Comparison of ENCODE assay signal across 8 cellular contexts in genomic region chr11:95788921-95789505, GRCh38. TPM values are rescaled to one million over a fixed set of nuclear protein-coding genes. Genes with fewer than 3 reads are reported as not detected.
A peak's percentile ranks its signal among the peaks of the same experiment; 100 is the strongest.
DNase-seq lines count a peak whose midpoint lies in the region; ATAC-seq, FAIRE-seq and TF ChIP-seq lines count a peak whose summit lies in the region.

No MANE protein-coding gene starts in this region.

- peak; percentile 3 for ATAC-seq in GM21723 (IDR thresholded peaks at IDR 0.05; ENCODE audit: unreplicated experiment)
- ATAC-seq in esophagus mucosa = no peak

- peaks cover 58% of the 10 kb centered on the region for H3K36me3 Mint-ChIP-seq in Caco-2 (ENCODE audit: insufficient read depth, unreplicated experiment)

- no peaks in the 10 kb centered on the region for H3K27me3 ChIP-seq in Caco-2 (replicated peaks; ENCODE audit: control insufficient read depth, insufficient read depth, low read length)
- no peaks in the 10 kb centered on the region for H3K27me3 ChIP-seq in OCI-LY3 (ENCODE audit: low read depth, low read length)
- no peaks in the 10 kb centered on the region for H3K27me3 ChIP-seq in ascending aorta
- H3K27me3 ChIP-seq in iPS DF 6.9 (ENCODE audit: control insufficient read depth, insufficient read depth, low read length) = no peaks in the 10 kb centered on the region
- no peaks in the 10 kb centered on the region for H3K27me3 ChIP-seq in small intestine (ENCODE audit: control insufficient read depth in 2 of 2, insufficient read depth in 2 of 2, low read length in 2 of 2)

- peak overlapping the region; percentile 89 for H3K4me2 ChIP-seq in OCI-LY3 (ENCODE audit: low read length)

- H3K4me3 ChIP-seq in Caco-2 (ENCODE audit: low read depth, low read length) = peak overlapping the region; percentile 72
- H3K4me3 ChIP-seq in OCI-LY3 (ENCODE audit: low read length) = peak overlapping the region; percentile 94
- peak overlapping the region; percentile 95 to 98 for H3K4me3 ChIP-seq in ascending aorta
- H3K4me3 ChIP-seq in iPS DF 6.9 (ENCODE audit: low read length) = peak overlapping the region; percentile 63
- peak overlapping the region; percentile 76 to 96 for H3K4me3 ChIP-seq in small intestine (ENCODE audit: low read depth in 1 of 2, low read length in 2 of 2)

- no peaks in the 10 kb centered on the region for H3K9me3 Mint-ChIP-seq in Caco-2 (ENCODE audit: unreplicated experiment)

- H3K9ac ChIP-seq in OCI-LY3 (ENCODE audit: low read length) = peak overlapping the region; percentile 93

- H3K9me3 ChIP-seq in Caco-2 (no peaks in the 10 kb centered on the region), OCI-LY3 (ENCODE audit: insufficient read depth, low read length) (no peaks in the 10 kb centered on the region), ascending aorta (no peaks in the 10 kb centered on the region), iPS DF 6.9 (ENCODE audit: control insufficient read depth, insufficient read depth, low read length) (no peaks in the 10 kb centered on the region), small intestine (ENCODE audit: control insufficient read depth, low read depth) (no peaks in the 10 kb centered on the region)

- H3K4me1 ChIP-seq in Caco-2 (peaks cover 19% of the 10 kb centered on the region; the same call in 1 of the 2 replicates), OCI-LY3 (ENCODE audit: low read length) (peaks cover 17% of the 10 kb centered on the region), ascending aorta (peaks cover 0 to 22% of the 10 kb centered on the region in 2 donors), iPS DF 6.9 (ENCODE audit: control insufficient read depth, insufficient read depth, low read length) (no peaks in the 10 kb centered on the region), small intestine (ENCODE audit: control insufficient read depth in 2 of 2, insufficient read depth in 1 of 2, low read depth in 1 of 2, low read length in 1 of 2) (peaks cover 0 to 14% of the 10 kb centered on the region in 2 donors)

- peaks cover 23% of the 10 kb centered on the region for H3K4me1 Mint-ChIP-seq in Caco-2 (ENCODE audit: low read depth, unreplicated experiment)

- peak overlapping the region; percentile 46; the same call in 1 of the 2 replicates for H2AFZ ChIP-seq in OCI-LY3 (ENCODE audit: low read depth, low read length)

- DNase-seq in Caco-2 = peak; percentile 69 to 70
- DNase-seq in ascending aorta (ENCODE audit: low spot score in 2 of 2) = peak in 1 of 2 donors; percentile 67
- no peak for DNase-seq in iPS DF 6.9 (ENCODE audit: low read depth, low spot score)
- no peak for DNase-seq in small intestine
- no peak for DNase-seq in NCI-H187 treated with DMSO at 0.1 percent for 48 hours (lab: John Stamatoyannopoulos, UW)

- H3K27me3 Mint-ChIP-seq in Caco-2 (ENCODE audit: insufficient read depth, unreplicated experiment) = no peaks in the 10 kb centered on the region

- peak overlapping the region; percentile 72 for H3K4me3 Mint-ChIP-seq in Caco-2 (ENCODE audit: unreplicated experiment)

- H3K27ac ChIP-seq in OCI-LY3 (ENCODE audit: low read length) = peak overlapping the region; percentile 92
- H3K27ac ChIP-seq in ascending aorta = peak overlapping the region; percentile 91 to 100
- H3K27ac ChIP-seq in iPS DF 6.9 (ENCODE audit: low read length) = no peak overlapping the region
- peak overlapping the region; percentile 94 to 100 for H3K27ac ChIP-seq in small intestine (ENCODE audit: low read depth in 1 of 2, low read length in 1 of 2)

- POLR2A ChIA-PET in Caco-2 (lab: Charles Lee) = interaction anchor here (0.6 to 3.7 kb wide), 15 partner anchors 13 to 1660 kb away, joined by 3 to 32 read pairs (median 4); partner anchors contain the start of genes CCDC82, CWC15, JRKL and KDM4D

- peaks cover 20% of the 10 kb centered on the region for H4K20me1 ChIP-seq in OCI-LY3 (ENCODE audit: insufficient read depth, low read length)

- no TSS peak for BruUV-seq in Caco-2 (replicated peaks; lab: Mats Ljungman, UMichigan)

- H3K79me2 ChIP-seq in OCI-LY3 (ENCODE audit: low read length) = peaks cover 55% of the 10 kb centered on the region

- peak overlapping the region; percentile 100 for H3K27ac Mint-ChIP-seq in Caco-2 (ENCODE audit: unreplicated experiment)

- TF ChIP-seq CTCF in Caco-2 (IDR thresholded peaks at IDR 0.05; ENCODE audit: insufficient read depth in 1 of 2, low read depth in 1 of 2, low read length in 1 of 2, severe bottlenecking in 1 of 2, unreplicated experiment in 1 of 2) = peak; percentile 37 to 51
- no peak for TF ChIP-seq CTCF in OCI-LY3 (IDR thresholded peaks at IDR 0.05; ENCODE audit: low read depth, low read length)
- TF ChIP-seq CTCF in ascending aorta (IDR thresholded peaks at IDR 0.05) = peak in 1 of 3 experiments; percentile 15

- CTCF ChIA-PET in Caco-2 (lab: Charles Lee) = interaction anchor here (0.5 to 2.1 kb wide), 10 partner anchors 51 to 723 kb away, joined by 3 to 9 read pairs (median 5); partner anchors contain the start of genes CCDC82, JRKL, MAML2 and SESN3

- no CpG with 5 or more reads among the region's 34 CpGs for WGBS in iPS DF 6.9 (ENCODE audit: insufficient coverage, insufficient read length)
- WGBS in small intestine, 3 donors = 1% methylated on average over 29 to 34 of the region's 34 CpGs

- FAIRE-seq in small intestine (lab: Jason Lieb, UNC) = no peak

- H3K36me3 ChIP-seq in Caco-2 (ENCODE audit: control insufficient read depth, insufficient read depth, low read length) = no peaks in the 10 kb centered on the region
- peaks cover 22% of the 10 kb centered on the region for H3K36me3 ChIP-seq in OCI-LY3 (replicated peaks; ENCODE audit: low read depth, low read length)
- H3K36me3 ChIP-seq in ascending aorta = peaks cover 10 to 24% of the 10 kb centered on the region in 2 donors
- H3K36me3 ChIP-seq in iPS DF 6.9 (ENCODE audit: control insufficient read depth, insufficient read depth, low read length) = peaks cover 5% of the 10 kb centered on the region; the same call in 1 of the 2 replicates
- H3K36me3 ChIP-seq in small intestine (ENCODE audit: control insufficient read depth in 2 of 2, insufficient read depth in 2 of 2, low read length in 2 of 2) = peaks cover 4 to 6% of the 10 kb centered on the region in 2 donors

- intact Hi-C loops in Caco-2 (cut with micrococcal nuclease; ENCODE audit: unreplicated experiment) = loop anchor here (1.0 to 2.0 kb wide), 5 partner anchors 454 to 956 kb away; partner anchors contain the start of genes JRKL and SESN3
- intact Hi-C loops in ascending aorta (cut with DNase I) = loop anchor here (1.0 to 10.0 kb wide), 5 partner anchors 558 to 1244 kb away; partner anchors contain the start of genes CCDC82, CWC15, ENDOD1 and FUT4

RNA-seq across cellular contexts. Expression of gene FAM76B, which starts 0.6 kb away (rescaled TPM):
- 61.3 and 64.3 TPM in 2 replicates for total RNA-seq in Caco-2 (2022)
- 6.5 TPM for total RNA-seq in ascending aorta
- polyA plus RNA-seq in small intestine = 10 to 100 TPM; 10.3 to 11.0 (median 10.3) TPM
- total RNA-seq in esophagus mucosa = 13.6 TPM

RNA-seq across cellular contexts. Expression of gene CEP57, which starts 1.3 kb away (rescaled TPM):
- total RNA-seq in Caco-2 (2022) (117 and 125 TPM in 2 replicates), ascending aorta (5.4 TPM), esophagus mucosa (26.9 TPM)
- polyA plus RNA-seq in small intestine = 10 to 100 TPM; 27.0 to 41.6 (median 41.6) TPM

Comparison
In these comparisons a context has a peak if more than half of its experiments do, and no peak if none do; other contexts are left out.
1. DNase-seq: peak in Caco-2 (2 of 2); none in iPS DF 6.9 (single experiment), small intestine (single experiment) and NCI-H187 treated with DMSO at 0.1 percent for 48 hours (single experiment).
2. Peak in every context shown above with its lines, with median percentiles within 50 percentile points of each other: H3K4me3 ChIP-seq.